11 cellular contexts compared by ENCODE assay signal in the genomic region with DNA sequence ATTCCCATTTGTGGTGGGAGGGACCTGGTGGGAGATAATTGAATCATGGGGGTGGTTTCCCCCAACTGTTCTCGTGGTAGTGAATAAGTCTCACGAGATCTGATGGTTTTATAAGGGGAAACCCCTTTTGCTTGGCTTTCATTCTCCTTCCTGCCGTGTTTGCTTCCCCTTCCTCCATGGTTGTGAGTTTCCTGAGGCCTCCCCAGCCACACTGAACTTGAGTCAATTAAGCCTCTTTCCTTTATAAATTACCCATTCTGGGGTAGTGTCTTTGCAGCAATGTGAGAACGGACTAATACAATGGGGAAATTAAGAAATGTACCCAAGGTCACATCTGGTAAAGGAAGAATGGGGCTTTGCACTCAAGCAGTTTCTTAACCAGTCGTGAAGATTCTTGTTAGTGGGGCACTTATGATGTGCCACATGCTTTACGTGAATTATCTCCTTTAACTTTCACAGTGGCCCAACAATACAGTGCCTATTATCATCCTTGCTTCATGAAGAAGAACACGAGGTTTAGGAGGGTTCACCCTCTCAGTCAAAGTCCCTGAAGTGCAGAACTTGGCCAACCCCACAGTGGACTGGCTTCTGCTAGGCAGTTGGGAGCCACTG.
A peak's percentile ranks its signal among the peaks of the same experiment; 100 is the strongest.
DNase-seq lines count a peak whose midpoint lies in the region; ATAC-seq and TF ChIP-seq lines count a peak whose summit lies in the region.
"Had no signal": no experiment of that assay in that cellular context is flagged by ENCODE, and none has a peak within 500 bp of the region (broad histone marks: within the 10 kb centered on the region; RNA-seq: fewer than 3 reads in every experiment).

No MANE protein-coding gene starts in this region.

- H3K9ac ChIP-seq in OCI-LY1 (ENCODE audit: low read length) (no peak overlapping the region), colonic mucosa (ENCODE audit: low read depth in 2 of 2, low read length in 2 of 2) (no peak overlapping the region)

- H3K4me3 ChIP-seq in OCI-LY1 (ENCODE audit: low read depth, low read length, poor library complexity, severe bottlenecking) = no peak overlapping the region
- H3K4me3 ChIP-seq in colonic mucosa = no peak overlapping the region
- H3K4me3 ChIP-seq: A549, prostate gland had no signal

- no peak for TF ChIP-seq CTCF in OCI-LY1 (IDR thresholded peaks at IDR 0.05; ENCODE audit: low read length)
- TF ChIP-seq CTCF in colonic mucosa (IDR thresholded peaks at IDR 0.05) = no peak

- H3K4me2 ChIP-seq in OCI-LY1 (ENCODE audit: low read length) = peak overlapping the region; percentile 4; the same call in 1 of the 2 replicates
- H3K4me2 ChIP-seq: A549 had no signal

- intact Hi-C loops in colonic mucosa (cut with DNase I) = no loop called here

- H3K4me1 ChIP-seq in OCI-LY1 (ENCODE audit: insufficient read depth, low read length, severe bottlenecking) = peaks cover 17% of the 10 kb centered on the region
- H3K4me1 ChIP-seq in colonic mucosa = no peaks in the 10 kb centered on the region
- H3K4me1 ChIP-seq: A549, prostate gland had no signal

- no peaks in the 10 kb centered on the region for H3K9me2 ChIP-seq in OCI-LY1 (ENCODE audit: low read depth, low read length)

- H3K27ac ChIP-seq in OCI-LY1 (ENCODE audit: low read depth, low read length, poor library complexity, severe bottlenecking) = no peak overlapping the region
- H3K27ac ChIP-seq in colonic mucosa = peak overlapping the region; percentile 6
- H3K27ac ChIP-seq: A549, prostate gland had no signal

- DNase-seq in SKM-1 treated with dmso at 0.1 percent for 144 hours (lab: John Stamatoyannopoulos, UW; ENCODE audit: unreplicated experiment) (peak; percentile 20), SKM-1 (lab: John Stamatoyannopoulos, UW; ENCODE audit: unreplicated experiment) (no peak), colonic mucosa (no peak), hepatic stellate cell (ENCODE audit: low spot score) (no peak)
- peak; percentile 9 for DNase-seq in stimulated activated naive CD4-positive, alpha-beta T cell treated with Interleukin-2 at 50 U/mL for 16 hours (lab: John Stamatoyannopoulos, UW)
- DNase-seq: kidney had no signal

- no peak for ATAC-seq in HG03039 (IDR thresholded peaks at IDR 0.05; ENCODE audit: unreplicated experiment)
- no peak for ATAC-seq in GM21423 (IDR thresholded peaks at IDR 0.05; ENCODE audit: unreplicated experiment)
- ATAC-seq: A549 had no signal

- no peaks in the 10 kb centered on the region for H4K20me1 ChIP-seq in OCI-LY1 (ENCODE audit: insufficient read depth, low read length)

- no peaks in the 10 kb centered on the region for H3K36me3 ChIP-seq in OCI-LY1 (ENCODE audit: insufficient read depth, low read length)
- H3K36me3 ChIP-seq in colonic mucosa = no peaks in the 10 kb centered on the region
- H3K36me3 ChIP-seq: prostate gland had no signal

- H2AFZ ChIP-seq in OCI-LY1 (ENCODE audit: low read length) = peak overlapping the region; percentile 39; the same call in 1 of the 2 replicates

- H3K79me2 ChIP-seq in OCI-LY1 (ENCODE audit: insufficient read depth, low read length) = no peaks in the 10 kb centered on the region

- no peaks in the 10 kb centered on the region for H3K27me3 ChIP-seq in OCI-LY1 (ENCODE audit: insufficient read depth, low read length)
- H3K27me3 ChIP-seq in colonic mucosa = no peaks in the 10 kb centered on the region

- H3K9me3 ChIP-seq in OCI-LY1 (ENCODE audit: low read length) = no peaks in the 10 kb centered on the region
- H3K9me3 ChIP-seq in colonic mucosa = no peaks in the 10 kb centered on the region
- H3K9me3 ChIP-seq: A549, prostate gland had no signal

- H3F3A ChIP-seq in OCI-LY1 (ENCODE audit: insufficient read depth, low read length) = no peaks in the 10 kb centered on the region

Comparison
In these comparisons a context has a peak if more than half of its experiments do, and no peak if none do; other contexts are left out.
1. DNase-seq: peak in SKM-1 treated with dmso at 0.1 percent for 144 hours (single experiment) and stimulated activated naive CD4-positive, alpha-beta T cell treated with Interleukin-2 at 50 U/mL for 16 hours (single experiment); none in SKM-1 (single experiment), colonic mucosa (single experiment) and hepatic stellate cell (single experiment).